In the genomic region with DNA sequence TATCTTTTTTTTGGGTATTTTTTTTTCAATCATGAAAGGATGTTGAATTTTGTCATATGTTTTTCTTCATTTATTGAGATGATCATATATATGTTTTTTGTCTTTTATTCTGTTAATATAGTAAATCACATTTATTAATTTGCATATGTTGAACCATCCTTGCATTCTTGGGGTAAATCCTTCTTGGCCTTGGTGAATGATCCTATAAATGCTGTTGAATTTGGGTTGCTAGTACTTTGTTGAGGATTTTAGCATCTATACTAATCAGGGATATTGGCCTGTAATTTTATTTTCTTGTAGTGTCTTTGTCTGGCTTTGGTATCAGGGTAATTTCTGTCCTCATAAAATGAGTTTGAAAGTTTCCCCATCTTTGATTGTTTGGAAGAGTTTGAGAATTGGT, we compare ENCODE assay signal across 27 cellular contexts.
"Had no signal": no experiment of that assay in that cellular context is flagged by ENCODE, and none has a peak within 500 bp of the region (broad histone marks: within the 10 kb centered on the region; RNA-seq: fewer than 3 reads in every experiment).

No MANE protein-coding gene starts in this region.

- H3K27me3 ChIP-seq: stomach, suprapubic skin, testis, thyroid gland, tibial artery, tibial nerve, transverse colon, upper lobe of left lung, upper lobe of right lung, uterus, vagina had no signal

- H3K36me3 ChIP-seq: stomach, suprapubic skin, thoracic aorta, thyroid gland, tibial artery, tibial nerve, transverse colon, upper lobe of left lung, upper lobe of right lung, uterus, vagina had no signal

- H3K27ac ChIP-seq: stomach, suprapubic skin, testis, thoracic aorta, thyroid gland, tibial artery, tibial nerve, transverse colon, upper lobe of left lung, upper lobe of right lung, uterus, vagina had no signal

- H3K9me3 ChIP-seq: testis, thyroid gland, vagina had no signal

- H3K4me1 ChIP-seq: stomach, testis, thyroid gland, tibial artery, tibial nerve, transverse colon, upper lobe of left lung, upper lobe of right lung, uterus, vagina had no signal

- ATAC-seq: stimulated activated effector memory CD8-positive, alpha-beta T cell treated with anti-CD3 and anti-CD28 coated beads, Interleukin-12 subunit alpha, Interleukin-12 subunit beta, amount 100 ng/mL, for 72 hours; stimulated activated memory B cell treated with anti-CD40 and anti-IgM and Interleukin-4, amounts not matched to agents 10 μg/mL and 1 μg/mL and 100 μg/mL, for 72 hours; stimulated activated naive B cell treated with anti-CD40 and anti-IgM and Interleukin-4, amounts not matched to agents 10 μg/mL and 1 μg/mL and 100 μg/mL, for 72 hours; stimulated activated naive CD8-positive, alpha-beta T cell treated with anti-CD3 and anti-CD28 coated beads, Interleukin-15, amount 100 ng/mL, for 72 hours; stimulated activated naive CD8-positive, alpha-beta T cell treated with anti-CD3 and anti-CD28 coated beads, Interleukin-15, Interleukin-2, amounts not matched to agents 100 U/mL and 50 U/mL, for 24 hours; upper lobe of right lung had no signal

- DNase-seq: stimulated activated CD4-positive, alpha-beta T cell treated with anti-CD3 and anti-CD28 coated beads, Interleukin-2, amount 100 ng/mL, for 48 hours; stimulated activated CD4-positive, alpha-beta T cell treated with anti-CD3 and anti-CD28 coated beads, Interleukin-4, amount 100 ng/mL, for 1 hour; stimulated activated CD4-positive, alpha-beta T cell treated with anti-CD3 and anti-CD28 coated beads, Interleukin-4, amount 100 ng/mL, for 24 hours; stimulated activated CD4-positive, alpha-beta T cell treated with anti-CD3 and anti-CD28 coated beads, Interleukin-4, amount 100 ng/mL, for 4 hours; stimulated activated CD8-positive, alpha-beta memory T cell treated with anti-CD3 and anti-CD28 coated beads, Interleukin-4, amount 100 ng/mL, for 48 hours; stimulated activated naive B cell treated with anti-CD40 and anti-IgM and Interleukin-4, amounts not matched to agents 10 μg/mL and 1 μg/mL and 100 μg/mL, for 72 hours; stimulated activated naive CD4-positive, alpha-beta T cell; stimulated activated naive CD4-positive, alpha-beta T cell treated with Interleukin-2 at 50 U/mL for 16 hours; stimulated activated naive CD8-positive, alpha-beta T cell treated with anti-CD3 and anti-CD28 coated beads, Interleukin-15, amount 100 ng/mL, for 72 hours; stimulated activated naive CD8-positive, alpha-beta T cell treated with anti-CD3 and anti-CD28 coated beads, Interleukin-15, Interleukin-2, amounts not matched to agents 100 U/mL and 50 U/mL, for 24 hours; stomach; substantia nigra; testis; thyroid gland; tibial artery; transverse colon; trophoblast cell; upper lobe of left lung; upper lobe of right lung; uterus had no signal

- FAIRE-seq: urothelium cell line had no signal

- H3K4me3 ChIP-seq: stomach, suprapubic skin, testis, thoracic aorta, thyroid gland, tibial artery, tibial nerve, transverse colon, upper lobe of left lung, upper lobe of right lung, uterus, vagina had no signal
